Comparison of ENCODE assay signal across 20 cellular contexts in genomic region chr2:126571403-126571802, GRCh38.
"Had no signal": no experiment of that assay in that cellular context is flagged by ENCODE, and none has a peak within 500 bp of the region (broad histone marks: within the 10 kb centered on the region; RNA-seq: fewer than 3 reads in every experiment).

No MANE protein-coding gene starts in this region.

- H3K9me3 ChIP-seq: left lung, testis, uterus had no signal

- DNase-seq: activated CD4-positive, alpha-beta memory T cell treated with anti-CD3 and anti-CD28 coated beads, Interleukin-2, amount 10 ng/mL, durations not matched to agents 7 days and 5 days; activated CD4-positive, alpha-beta T cell treated with anti-CD3 and anti-CD28 coated beads, Interleukin-2, amount 10 ng/mL, durations not matched to agents 24 days and 14 days; activated effector memory CD4-positive, alpha-beta T cell treated with anti-CD3 and anti-CD28 coated beads, Interleukin-2, amount 50 U/mL, for 16 hours; activated naive CD4-positive, alpha-beta T cell treated with anti-CD3 and anti-CD28 coated beads, Interleukin-2, amount 10 ng/mL, durations not matched to agents 7 days and 5 days; activated naive CD8-positive, alpha-beta T cell treated with anti-CD3 and anti-CD28 coated beads, Interleukin-2, amount 50 U/mL, for 24 hours; cerebellar nuclear complex; cortex of kidney; foreskin keratinocyte; immature natural killer cell; left lung; naive thymus-derived CD8-positive, alpha-beta T cell; stimulated activated CD4-positive, alpha-beta T cell treated with anti-CD3 and anti-CD28 coated beads, Interleukin-2, amount 100 ng/mL, for 48 hours; stimulated activated CD8-positive, alpha-beta memory T cell treated with anti-CD3 and anti-CD28 coated beads, Interleukin-4, amount 100 ng/mL, for 48 hours; stimulated activated naive B cell treated with anti-CD40 and anti-IgM and Interleukin-4, amounts not matched to agents 10 μg/mL and 1 μg/mL and 100 μg/mL, for 72 hours; T1000; testis; trophoblast cell; uterus had no signal

- H3K4me3 ChIP-seq: left lung, testis, uterus had no signal

- H3K27ac ChIP-seq: epithelial cell of prostate, foreskin keratinocyte, left lung, testis, uterus had no signal

- H3K4me1 ChIP-seq: foreskin keratinocyte, left lung, testis, uterus had no signal

- H3K27me3 ChIP-seq: foreskin keratinocyte, left lung, testis, uterus had no signal

- ATAC-seq: activated CD4-positive, CD25-positive, alpha-beta regulatory T cell treated with anti-CD3 and anti-CD28 coated beads, Interleukin-2, amount 50 U/mL, for 24 hours; activated naive CD8-positive, alpha-beta T cell treated with anti-CD3 and anti-CD28 coated beads, Interleukin-2, amount 50 U/mL, for 24 hours; foreskin keratinocyte; left lung; naive thymus-derived CD8-positive, alpha-beta T cell; stimulated activated naive B cell treated with anti-CD40 and anti-IgM and Interleukin-4, amounts not matched to agents 10 μg/mL and 1 μg/mL and 100 μg/mL, for 72 hours had no signal

- H3K36me3 ChIP-seq: left lung, uterus had no signal
